Comparison of ENCODE assay signal across 8 cellular contexts in the genomic region with DNA sequence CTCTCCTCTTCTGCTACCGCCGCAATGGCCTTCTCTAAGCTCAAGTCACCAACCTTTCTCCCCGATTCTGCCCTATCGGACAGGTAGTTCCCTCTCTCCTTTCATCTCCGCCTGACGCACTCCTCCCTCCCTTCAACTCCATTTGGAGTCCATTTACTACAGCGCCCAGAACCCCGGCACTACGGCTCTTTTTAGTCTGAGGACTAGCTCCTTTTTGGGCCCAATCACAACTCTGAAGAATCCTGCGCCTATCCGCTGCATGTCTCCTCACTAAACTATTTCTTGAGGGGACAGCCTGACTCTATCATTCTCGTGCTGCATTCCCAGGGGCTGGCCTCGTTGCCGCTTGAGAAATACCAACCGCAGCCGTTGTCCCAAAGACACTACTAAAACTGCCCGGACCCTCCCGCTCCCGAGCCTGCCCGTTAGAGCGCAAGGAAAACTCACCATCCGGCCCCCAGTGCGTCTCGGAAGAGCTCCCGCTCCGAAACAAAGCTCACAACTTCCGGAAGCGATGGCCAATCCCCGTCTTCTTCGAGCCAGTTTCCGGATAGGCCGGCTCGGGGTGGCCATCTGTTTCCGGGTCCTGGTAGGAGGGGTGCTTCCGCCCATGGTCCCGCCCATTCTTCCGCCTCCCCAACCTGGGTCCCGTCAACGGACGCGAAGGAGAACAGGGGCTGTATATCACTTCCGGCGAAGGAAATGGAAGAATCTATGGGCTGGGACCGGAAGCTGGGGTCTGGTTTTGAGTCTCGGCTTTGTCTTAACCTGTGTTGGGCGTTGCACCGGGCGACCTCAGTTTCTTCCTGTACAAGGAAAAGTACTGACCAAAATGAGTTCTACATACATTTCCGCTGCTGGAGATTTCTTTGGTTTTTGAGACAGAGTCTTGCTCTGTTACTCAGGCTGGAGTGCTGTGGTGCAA. TPM values are rescaled to one million over a fixed set of nuclear protein-coding genes. Genes with fewer than 3 reads are reported as not detected.
A peak's percentile ranks its signal among the peaks of the same experiment; 100 is the strongest.
DNase-seq lines count a peak whose midpoint lies in the region; ATAC-seq and TF ChIP-seq lines count a peak whose summit lies in the region.

TPRKB (minus strand) TSS at position 491 of the 925 bp plus-strand sequence. CDS start 2,776 bp downstream, outside the sequence.

- no TSS peak for BruUV-seq in mammary epithelial cell (replicated peaks; lab: Mats Ljungman, UMichigan)

- intact Hi-C loops in mammary epithelial cell (cut with micrococcal nuclease) = no loop called here

- peaks cover 22% of the 10 kb centered on the region for H3K36me3 ChIP-seq in WERI-Rb-1
- H3K36me3 ChIP-seq in mammary epithelial cell (ENCODE audit: insufficient read depth, low read length) = peaks cover 4% of the 10 kb centered on the region

- peak within 1 kb of the TSS; percentile 80 for H2AFZ ChIP-seq in mammary epithelial cell (ENCODE audit: low read depth, low read length)

- dilution Hi-C loops in mammary epithelial cell (cut with HindIII; ENCODE audit: low sequenced_read_pairs) = no loop called here

- H3K27me3 ChIP-seq in WERI-Rb-1 (ENCODE audit: insufficient read depth, low read depth, severe bottlenecking) (no peaks in the 10 kb centered on the region), mammary epithelial cell (ENCODE audit: insufficient read depth, low read length) (no peaks in the 10 kb centered on the region)

- in situ Hi-C loops in ACHN (cut with HindIII; ENCODE audit: low pct_ligation_motif_present, low pct_unique_long_range_greater_than_20kb, low sequenced_read_pairs) (no loop called here), mammary epithelial cell (cut with MboI; ENCODE audit: low sequenced_read_pairs in 2 of 2) (no loop called here)

- H3K4me1 ChIP-seq in mammary epithelial cell (ENCODE audit: insufficient read depth, low read length) = peaks cover 7% of the 10 kb centered on the region

- TF ChIP-seq CTCF in WERI-Rb-1 (IDR thresholded peaks at IDR 0.05; ENCODE audit: low read depth, low read length) (no peak), mammary epithelial cell (conservative IDR thresholded peaks at IDR 0.05 in 1 of 2, IDR thresholded peaks at IDR 0.05 in 1 of 2; ENCODE audit: extremely low read depth in 1 of 2, insufficient read depth in 1 of 2, low read depth in 1 of 2, low read length in 2 of 2) (no peak)

- CTCF ChIA-PET in mammary epithelial cell (lab: Charles Lee; ENCODE audit: low non-redundant PET) = no interaction called here

- H3K4me2 ChIP-seq in mammary epithelial cell (ENCODE audit: insufficient read depth, low read depth, low read length) = peak within 1 kb of the TSS; percentile 95

- H3K4me3 ChIP-seq in WERI-Rb-1 (ENCODE audit: low read depth, low read length) (peak within 1 kb of the TSS; percentile 100), mammary epithelial cell (replicated peaks in 1 of 3; ENCODE audit: insufficient read depth in 1 of 3, low read depth in 2 of 3, low read length in 3 of 3) (peak within 1 kb of the TSS; percentile 81 to 89 (median 82))

- peak; percentile 98 for DNase-seq in ACHN
- peak; percentile 99 for DNase-seq in NCI-H2227 (lab: John Stamatoyannopoulos, UW; ENCODE audit: unreplicated experiment)
- peak; percentile 99 for DNase-seq in WERI-Rb-1
- DNase-seq in mammary epithelial cell = peak; percentile 96
- peak; percentile 100 for DNase-seq in iPS-NIHi7 (ENCODE audit: extremely low spot score)
- DNase-seq in smooth muscle cell of the brain vasculature (ENCODE audit: low read depth, low spot score) = peak; percentile 90

- peak within 1 kb of the TSS; percentile 79 for H3K9ac ChIP-seq in mammary epithelial cell (ENCODE audit: insufficient read depth, low read length)

- peak within 1 kb of the TSS; percentile 83 for H3K27ac ChIP-seq in WERI-Rb-1
- H3K27ac ChIP-seq in mammary epithelial cell (ENCODE audit: insufficient read depth, low read depth, low read length) = peak within 1 kb of the TSS; percentile 42

- H3K79me2 ChIP-seq in mammary epithelial cell (ENCODE audit: insufficient read depth, low read length) = peaks cover 23% of the 10 kb centered on the region

- H3K9me3 ChIP-seq in WERI-Rb-1 (ENCODE audit: severe bottlenecking) (peaks cover 9% of the 10 kb centered on the region), mammary epithelial cell (replicated peaks; ENCODE audit: insufficient read depth, low read length) (no peaks in the 10 kb centered on the region)

- peak; percentile 81 for ATAC-seq in GM18873 (IDR thresholded peaks at IDR 0.05; ENCODE audit: low FRiP score, unreplicated experiment)
- ATAC-seq in HG03139 (IDR thresholded peaks at IDR 0.05; ENCODE audit: unreplicated experiment) = peak; percentile 98

- no peaks in the 10 kb centered on the region for H4K20me1 ChIP-seq in mammary epithelial cell (ENCODE audit: insufficient read depth, low read length)

- under 1% methylated on average over 26 of the region's 49 CpGs for WGBS in mammary epithelial cell (ENCODE audit: low coverage, missing lambda C conversion rate)

RNA-seq across cellular contexts. Expression of gene TPRKB, which starts in this region (rescaled TPM):
- total RNA-seq in mammary epithelial cell = 10 to 100 TPM; 18.2 to 23.8 TPM
- polyA plus RNA-seq in mammary epithelial cell = 36.0 TPM
- not detected for polyA minus RNA-seq in mammary epithelial cell

Comparison
In these comparisons a context has a peak if more than half of its experiments do, and no peak if none do; other contexts are left out.
1. Peak in every context shown above with its lines: DNase-seq, ATAC-seq, H3K4me3 ChIP-seq and H3K27ac ChIP-seq.